In genomic region chr1:11058026-11058425, GRCh38 we compare ENCODE assay signal across 15 cellular contexts. TPM values are rescaled to one million over a fixed set of nuclear protein-coding genes. Genes with fewer than 3 reads are reported as not detected.
A peak's percentile ranks its signal among the peaks of the same experiment; 100 is the strongest.
DNase-seq lines count a peak whose midpoint lies in the region; ATAC-seq, FAIRE-seq and TF ChIP-seq lines count a peak whose summit lies in the region.
"Had no signal": no experiment of that assay in that cellular context is flagged by ENCODE, and none has a peak within 500 bp of the region (broad histone marks: within the 10 kb centered on the region; RNA-seq: fewer than 3 reads in every experiment).

No MANE protein-coding gene starts in this region.

- TF ChIP-seq CTCF in Loucy (conservative IDR thresholded peaks at IDR 0.05; ENCODE audit: low read length) (no peak), astrocyte (IDR thresholded peaks at IDR 0.05; ENCODE audit: insufficient read depth, low read depth, low read length) (no peak), progenitor cell of endocrine pancreas (IDR thresholded peaks at IDR 0.05; ENCODE audit: unreplicated experiment) (no peak), vagina (IDR thresholded peaks at IDR 0.05) (no peak)

- no peak for ATAC-seq in activated CD8-positive, alpha-beta memory T cell treated with anti-CD3 and anti-CD28 coated beads, Interleukin-2, amount 10 ng/mL, durations not matched to agents 7 days and 5 days
- ATAC-seq: left lung, upper lobe of right lung had no signal

- FAIRE-seq in astrocyte (lab: Jason Lieb, UNC): no peak
- FAIRE-seq: endothelial cell of umbilical vein had no signal

- no peak for DNase-seq in activated CD8-positive, alpha-beta memory T cell treated with anti-CD3 and anti-CD28 coated beads, Interleukin-2, amount 10 ng/mL, durations not matched to agents 7 days and 5 days
- no peak for DNase-seq in activated CD8-positive, alpha-beta memory T cell treated with anti-CD3 and anti-CD28 coated beads, Interleukin-2, amount 50 U/mL, for 4 hours
- no peak for DNase-seq in astrocyte (ENCODE audit: low read depth)
- no peak for DNase-seq in progenitor cell of endocrine pancreas (ENCODE audit: low spot score, unreplicated experiment)
- DNase-seq in HEK293T (ENCODE audit: extremely low spot score): no peak
- no peak for DNase-seq in hippocampal formation (lab: John Stamatoyannopoulos, UW)
- DNase-seq in vagina (ENCODE audit: extremely low spot score in 2 of 2): no peak
- DNase-seq: activated T-cell treated with anti-CD3 and anti-CD28 coated beads for 4 hours; left lung; nucleus accumbens; Right ventricle myocardium superior; stimulated activated CD4-positive, alpha-beta T cell treated with anti-CD3 and anti-CD28 coated beads, Interleukin-12 subunit alpha, Interleukin-12 subunit beta, amount 100 ng/mL, for 4 hours; upper lobe of right lung had no signal

- no peaks in the 10 kb centered on the region for H3K9me3 Mint-ChIP-seq in activated CD8-positive, alpha-beta memory T cell treated with anti-CD3 and anti-CD28 coated beads, Interleukin-2, amount 10 ng/mL, durations not matched to agents 7 days and 5 days (ENCODE audit: low read depth)
- H3K9me3 Mint-ChIP-seq in astrocyte (ENCODE audit: unreplicated experiment): no peaks in the 10 kb centered on the region
- H3K9me3 Mint-ChIP-seq in progenitor cell of endocrine pancreas (ENCODE audit: low read depth): no peaks in the 10 kb centered on the region

- H4K20me1 ChIP-seq in Loucy (ENCODE audit: insufficient read depth, low read length, poor library complexity, severe bottlenecking) (peaks cover 16% of the 10 kb centered on the region), astrocyte (ENCODE audit: insufficient read depth, low read length) (peaks cover 50% of the 10 kb centered on the region)

- peak overlapping the region; percentile 90 for H3K4me3 Mint-ChIP-seq in activated CD8-positive, alpha-beta memory T cell treated with anti-CD3 and anti-CD28 coated beads, Interleukin-2, amount 10 ng/mL, durations not matched to agents 7 days and 5 days
- H3K4me3 Mint-ChIP-seq in astrocyte (ENCODE audit: unreplicated experiment) (peak overlapping the region; percentile 92), progenitor cell of endocrine pancreas (ENCODE audit: low read depth) (peak overlapping the region; percentile 92)

- H3K4me2 ChIP-seq in Loucy (ENCODE audit: low read depth, low read length, poor library complexity, severe bottlenecking) (peak overlapping the region; percentile 88), astrocyte (ENCODE audit: low read length) (peak overlapping the region; percentile 94)

- peaks cover 46% of the 10 kb centered on the region for H3K4me1 Mint-ChIP-seq in activated CD8-positive, alpha-beta memory T cell treated with anti-CD3 and anti-CD28 coated beads, Interleukin-2, amount 10 ng/mL, durations not matched to agents 7 days and 5 days
- H3K4me1 Mint-ChIP-seq in astrocyte (ENCODE audit: low read depth, unreplicated experiment) (peaks cover 12% of the 10 kb centered on the region), progenitor cell of endocrine pancreas (ENCODE audit: low read depth) (peaks cover 10% of the 10 kb centered on the region)

- H3K27ac ChIP-seq in astrocyte (ENCODE audit: low read depth, low read length): no peak overlapping the region
- H3K27ac ChIP-seq in vagina: no peak overlapping the region
- H3K27ac ChIP-seq: left lung, upper lobe of right lung had no signal

- CTCF ChIA-PET in activated CD8-positive, alpha-beta memory T cell treated with anti-CD3 and anti-CD28 coated beads, Interleukin-2, amount 10 ng/mL, durations not matched to agents 7 days and 5 days (lab: Charles Lee): interaction anchor here (0.8 to 2.6 kb wide), 2 partner anchors 20 to 584 kb away, joined by 3 to 17 read pairs; no protein-coding TSS in a partner anchor
- CTCF ChIA-PET in HEK293T (lab: Yijun Ruan, JAX): no interaction called here

- H3K36me3 ChIP-seq in Loucy (ENCODE audit: insufficient read depth, low read length) (peaks cover 11% of the 10 kb centered on the region; the same call in 1 of the 2 replicates), astrocyte (ENCODE audit: insufficient read depth, low read length) (peaks cover 10% of the 10 kb centered on the region), vagina (peaks cover 0 to 21% of the 10 kb centered on the region in 2 donors)

- no peak overlapping the region for H3K4me3 ChIP-seq in Loucy (ENCODE audit: low read length, poor library complexity, severe bottlenecking)
- no peak overlapping the region for H3K4me3 ChIP-seq in astrocyte (ENCODE audit: insufficient read depth, low read depth, low read length)
- H3K4me3 ChIP-seq in vagina: no peak overlapping the region

- POLR2A ChIA-PET in HEK293T (lab: Yijun Ruan, JAX): interaction anchor here (0.7 kb wide), 1 partner anchor 41 kb away, joined by 3 read pairs; the partner anchor contains the start of gene EXOSC10

- no peak for TF ChIP-seq POLR2A in vagina (IDR thresholded peaks at IDR 0.05)

- peaks cover 16% of the 10 kb centered on the region for H3K36me3 Mint-ChIP-seq in activated CD8-positive, alpha-beta memory T cell treated with anti-CD3 and anti-CD28 coated beads, Interleukin-2, amount 10 ng/mL, durations not matched to agents 7 days and 5 days
- H3K36me3 Mint-ChIP-seq in astrocyte (ENCODE audit: low read depth, unreplicated experiment): peaks cover 5% of the 10 kb centered on the region
- H3K36me3 Mint-ChIP-seq in progenitor cell of endocrine pancreas (ENCODE audit: insufficient read depth): peaks cover 8% of the 10 kb centered on the region

- H3K27me3 ChIP-seq in Loucy (ENCODE audit: insufficient read depth, low read length, poor library complexity, severe bottlenecking) (no peaks in the 10 kb centered on the region), astrocyte (ENCODE audit: insufficient read depth, low read length) (no peaks in the 10 kb centered on the region), vagina (no peaks in the 10 kb centered on the region)
- H3K27me3 ChIP-seq: upper lobe of right lung had no signal

- H3K9me2 ChIP-seq in Loucy (replicated peaks; ENCODE audit: low read depth, low read length): no peaks in the 10 kb centered on the region

- H3K9me3 ChIP-seq in Loucy (ENCODE audit: insufficient read depth, low read depth, low read length) (no peaks in the 10 kb centered on the region), astrocyte (ENCODE audit: insufficient read depth, low read depth, low read length) (no peaks in the 10 kb centered on the region), vagina (no peaks in the 10 kb centered on the region)
- H3K9me3 ChIP-seq: left lung, upper lobe of right lung had no signal

- H3K9ac ChIP-seq in Loucy (ENCODE audit: low read depth, low read length, poor library complexity, severe bottlenecking): no peak overlapping the region
- no peak overlapping the region for H3K9ac ChIP-seq in astrocyte (ENCODE audit: low read length)

- H2AFZ ChIP-seq in Loucy (ENCODE audit: low read length): no peak overlapping the region
- no peak overlapping the region for H2AFZ ChIP-seq in astrocyte (ENCODE audit: low read depth, low read length)

- no peak overlapping the region for H3K27ac Mint-ChIP-seq in activated CD8-positive, alpha-beta memory T cell treated with anti-CD3 and anti-CD28 coated beads, Interleukin-2, amount 10 ng/mL, durations not matched to agents 7 days and 5 days
- H3K27ac Mint-ChIP-seq in astrocyte (ENCODE audit: unreplicated experiment): no peak overlapping the region
- H3K27ac Mint-ChIP-seq in progenitor cell of endocrine pancreas: no peak overlapping the region

- no peaks in the 10 kb centered on the region for H3F3A ChIP-seq in Loucy (ENCODE audit: low read depth)

- H3K4me1 ChIP-seq in Loucy (ENCODE audit: insufficient read depth, low read length, poor library complexity, severe bottlenecking): peaks cover 21% of the 10 kb centered on the region
- peaks cover 14% of the 10 kb centered on the region for H3K4me1 ChIP-seq in astrocyte (ENCODE audit: insufficient read depth, low read length)
- H3K4me1 ChIP-seq in vagina: peaks cover 26% of the 10 kb centered on the region

- H3K27me3 Mint-ChIP-seq in activated CD8-positive, alpha-beta memory T cell treated with anti-CD3 and anti-CD28 coated beads, Interleukin-2, amount 10 ng/mL, durations not matched to agents 7 days and 5 days: no peaks in the 10 kb centered on the region
- no peaks in the 10 kb centered on the region for H3K27me3 Mint-ChIP-seq in astrocyte (ENCODE audit: low read depth, unreplicated experiment)
- no peaks in the 10 kb centered on the region for H3K27me3 Mint-ChIP-seq in progenitor cell of endocrine pancreas

- H3K79me2 ChIP-seq in Loucy (ENCODE audit: insufficient read depth, low read length) (peaks cover 42% of the 10 kb centered on the region), astrocyte (ENCODE audit: insufficient read depth, low read length) (peaks cover 35% of the 10 kb centered on the region)

- intact Hi-C loops in vagina (cut with DNase I): no loop called here

TF ChIP-seq in HEK293T, 16 proteins besides CTCF, POLR2A, EP300 and RAD21 (continues in another document):
- no peak for TF ChIP-seq FOXA1 (IDR thresholded peaks at IDR 0.05)
- no peak for TF ChIP-seq FOXM1 (IDR thresholded peaks at IDR 0.05; ENCODE audit: borderline replicate concordance)
- no peak for TF ChIP-seq BHLHE40 (IDR thresholded peaks at IDR 0.05; ENCODE audit: borderline replicate concordance)

RNA-seq across cellular contexts. Expression of gene SRM, which starts 1.8 kb away (rescaled TPM):
- total RNA-seq in activated CD8-positive, alpha-beta memory T cell treated with anti-CD3 and anti-CD28 coated beads, Interleukin-2, amount 10 ng/mL, durations not matched to agents 7 days and 5 days: 100 to 1,000 TPM; 136 to 150 TPM
- total RNA-seq in astrocyte (220 and 225 TPM in 2 replicates), progenitor cell of endocrine pancreas (62.6 and 64.6 TPM in 2 replicates), vagina (68.0 TPM)

RNA-seq across cellular contexts. Expression of gene MASP2, which starts 11.0 kb away (rescaled TPM):
- not detected for total RNA-seq in activated CD8-positive, alpha-beta memory T cell treated with anti-CD3 and anti-CD28 coated beads, Interleukin-2, amount 10 ng/mL, durations not matched to agents 7 days and 5 days
- total RNA-seq in astrocyte: 0.73 and 0.77 TPM in 2 replicates
- total RNA-seq in progenitor cell of endocrine pancreas: not detected in 2 replicates
- not detected for total RNA-seq in vagina
- total RNA-seq: left lung, Right ventricle myocardium superior, upper lobe of right lung had no signal

RNA-seq across cellular contexts. Expression of gene EXOSC10, which starts 41.6 kb away (rescaled TPM):
- total RNA-seq in activated CD8-positive, alpha-beta memory T cell treated with anti-CD3 and anti-CD28 coated beads, Interleukin-2, amount 10 ng/mL, durations not matched to agents 7 days and 5 days: 100 to 1,000 TPM; 103 to 104 TPM
- total RNA-seq in astrocyte (53.4 and 56.8 TPM in 2 replicates), progenitor cell of endocrine pancreas (95.4 and 104 TPM in 2 replicates), vagina (62.6 TPM)

RNA-seq across cellular contexts. Expression of gene TARDBP, which starts 45.6 kb away (rescaled TPM):
- total RNA-seq in activated CD8-positive, alpha-beta memory T cell treated with anti-CD3 and anti-CD28 coated beads, Interleukin-2, amount 10 ng/mL, durations not matched to agents 7 days and 5 days: 100 to 1,000 TPM; 175 to 184 TPM
- total RNA-seq in astrocyte (140 and 148 TPM in 2 replicates), progenitor cell of endocrine pancreas (197 and 199 TPM in 2 replicates), vagina (213 TPM)
